In genomic region chr16:19245326-19245925, GRCh38 we compare ENCODE assay signal across 21 cellular contexts. TPM values are rescaled to one million over a fixed set of nuclear protein-coding genes. Genes with fewer than 3 reads are reported as not detected.
A peak's percentile ranks its signal among the peaks of the same experiment; 100 is the strongest.
DNase-seq lines count a peak whose midpoint lies in the region; ATAC-seq, FAIRE-seq and TF ChIP-seq lines count a peak whose summit lies in the region.
"Had no signal": no experiment of that assay in that cellular context is flagged by ENCODE, and none has a peak within 500 bp of the region (broad histone marks: within the 10 kb centered on the region; RNA-seq: fewer than 3 reads in every experiment).

No MANE protein-coding gene starts in this region.

- H3K4me1 ChIP-seq in pancreas (peaks cover 0 to 4% (median 0%) of the 10 kb centered on the region in 3 donors), SK-N-SH (ENCODE audit: control insufficient read depth in 1 of 2, insufficient read depth in 2 of 2, low read depth in 1 of 2, low read length in 1 of 2) (no peaks in the 10 kb centered on the region)
- H3K4me1 ChIP-seq: lower lobe of right lung, parathyroid adenoma, suprapubic skin had no signal

- no peak for FAIRE-seq in pancreas (lab: Jason Lieb, UNC)
- FAIRE-seq: bronchial epithelial cell, K562 had no signal

- no peak overlapping the region for H3K4me3 ChIP-seq in pancreas
- no peak overlapping the region for H3K4me3 ChIP-seq in SK-N-SH (ENCODE audit: low read depth in 2 of 2, low read length in 1 of 2)
- H3K4me3 ChIP-seq: K562, lower lobe of right lung, suprapubic skin had no signal

- CTCF ChIA-PET in SK-N-SH (lab: Yijun Ruan, JAX), result interaction anchor here (0.8 to 1.5 kb wide), 3 partner anchors 11 to 159 kb away, joined by 3 read pairs; no protein-coding TSS in a partner anchor

- DNase-seq in HT-29 (ENCODE audit: low spot score) (peak; percentile 29), NCI-H2081 (lab: John Stamatoyannopoulos, UW) (peak; percentile 38 to 82), NCI-H748 treated with DMSO at 0.1 percent for 48 hours (lab: John Stamatoyannopoulos, UW) (peak; percentile 79), pancreas (peak in 2 of 6 donors; percentile 13 to 26), SK-N-SH (no peak)
- DNase-seq in activated CD4-positive, alpha-beta T cell treated with anti-CD3 and anti-CD28 coated beads for 1 hour, result no peak
- DNase-seq: activated CD8-positive, alpha-beta T cell treated with anti-CD3 and anti-CD28 coated beads for 36 hours; activated T-cell treated with anti-CD3 and anti-CD28 coated beads, Interleukin-2, amount 50 U/mL, for 72 hours; CD8-positive, alpha-beta T cell; lower lobe of right lung; naive B cell; NCI-H1048; stimulated activated CD4-positive, alpha-beta T cell treated with anti-CD3 and anti-CD28 coated beads, Interleukin-4, amount 100 ng/mL, for 24 hours had no signal

- H3K27me3 ChIP-seq in pancreas (no peaks in the 10 kb centered on the region), SK-N-SH (ENCODE audit: insufficient read depth) (no peaks in the 10 kb centered on the region)
- H3K27me3 ChIP-seq: suprapubic skin had no signal

- H3F3A ChIP-seq in SK-N-SH (replicated peaks; ENCODE audit: insufficient read depth), result no peaks in the 10 kb centered on the region

- no peaks in the 10 kb centered on the region for H4K20me1 ChIP-seq in SK-N-SH (ENCODE audit: insufficient read depth)

- no peak overlapping the region for H3K4me2 ChIP-seq in SK-N-SH

- no peaks in the 10 kb centered on the region for H3K9me2 ChIP-seq in SK-N-SH

- H3K79me2 ChIP-seq in SK-N-SH (ENCODE audit: insufficient read depth), result no peaks in the 10 kb centered on the region
- H3K79me2 ChIP-seq: parathyroid adenoma had no signal

- no peak overlapping the region for H2AFZ ChIP-seq in SK-N-SH (ENCODE audit: low read depth)
- H2AFZ ChIP-seq: parathyroid adenoma had no signal

- no peak for TF ChIP-seq RAD21 in SK-N-SH (IDR thresholded peaks at IDR 0.05; ENCODE audit: low read length)

- H3K36me3 ChIP-seq in pancreas (no peaks in the 10 kb centered on the region), SK-N-SH (replicated peaks in 1 of 2; ENCODE audit: control insufficient read depth in 1 of 2, insufficient read depth in 2 of 2, low read length in 1 of 2) (no peaks in the 10 kb centered on the region)
- H3K36me3 ChIP-seq: lower lobe of right lung, suprapubic skin had no signal

- TF ChIP-seq CTCF in pancreas (IDR thresholded peaks at IDR 0.05) (no peak), SK-N-SH (IDR thresholded peaks at IDR 0.05) (no peak)

- intact Hi-C loops in pancreas (cut with DNase I), result no loop called here

- ATAC-seq in pancreas, result peak; percentile 21 to 90 (median 75)
- ATAC-seq in HG03520 (IDR thresholded peaks at IDR 0.05; ENCODE audit: unreplicated experiment), result no peak
- ATAC-seq in HG03442 (IDR thresholded peaks at IDR 0.05; ENCODE audit: unreplicated experiment), result no peak
- ATAC-seq: activated CD8-positive, alpha-beta T cell treated with anti-CD3 and anti-CD28 coated beads for 36 hours; activated T-cell treated with anti-CD3 and anti-CD28 coated beads, Interleukin-2, amount 50 U/mL, for 72 hours; CD8-positive, alpha-beta T cell; esophagus mucosa; K562 had no signal

- no peak overlapping the region for H3K9ac ChIP-seq in SK-N-SH
- H3K9ac ChIP-seq: parathyroid adenoma had no signal

- H3K9me3 ChIP-seq in pancreas (no peaks in the 10 kb centered on the region), SK-N-SH (no peaks in the 10 kb centered on the region)
- H3K9me3 ChIP-seq: lower lobe of right lung, suprapubic skin had no signal

- 56 to 61% methylated on average over 8 of the region's 8 CpGs for WGBS in pancreas, 2 donors
- WGBS in SK-N-SH (ENCODE audit: low lambda C conversion rate), result 52% methylated on average over 8 of the region's 8 CpGs

- H3K27ac ChIP-seq in pancreas, result no peak overlapping the region
- H3K27ac ChIP-seq in SK-N-SH (ENCODE audit: low read depth in 2 of 2, low read length in 1 of 2), result no peak overlapping the region
- H3K27ac ChIP-seq: lower lobe of right lung, parathyroid adenoma, suprapubic skin had no signal

- TF ChIP-seq EP300 in SK-N-SH (IDR thresholded peaks at IDR 0.05; ENCODE audit: borderline replicate concordance in 1 of 2, low read depth in 1 of 2, low read length in 1 of 2), result no peak

- POLR2A ChIA-PET in SK-N-SH (lab: Yijun Ruan, JAX), result no interaction called here

TF ChIP-seq in SK-N-SH, 30 proteins besides CTCF, POLR2A, EP300 and RAD21:
- TF ChIP-seq FOXJ3 (CRISPR knock-in tag; IDR thresholded peaks at IDR 0.05) (no peak), EZH2phosphoT487 (IDR thresholded peaks at IDR 0.05; ENCODE audit: borderline replicate concordance, low read depth) (no peak), TCF12 (IDR thresholded peaks at IDR 0.05) (no peak), FOXM1 (IDR thresholded peaks at IDR 0.05; ENCODE audit: low read depth) (no peak), POLR2AphosphoS5 (IDR thresholded peaks at IDR 0.05; ENCODE audit: low read depth, low read length) (no peak), RXRA (IDR thresholded peaks at IDR 0.05; ENCODE audit: borderline replicate concordance, low read depth) (no peak), TEAD4 (IDR thresholded peaks at IDR 0.05; ENCODE audit: borderline replicate concordance, insufficient read depth) (no peak)
- TF ChIP-seq, protein P1, sequence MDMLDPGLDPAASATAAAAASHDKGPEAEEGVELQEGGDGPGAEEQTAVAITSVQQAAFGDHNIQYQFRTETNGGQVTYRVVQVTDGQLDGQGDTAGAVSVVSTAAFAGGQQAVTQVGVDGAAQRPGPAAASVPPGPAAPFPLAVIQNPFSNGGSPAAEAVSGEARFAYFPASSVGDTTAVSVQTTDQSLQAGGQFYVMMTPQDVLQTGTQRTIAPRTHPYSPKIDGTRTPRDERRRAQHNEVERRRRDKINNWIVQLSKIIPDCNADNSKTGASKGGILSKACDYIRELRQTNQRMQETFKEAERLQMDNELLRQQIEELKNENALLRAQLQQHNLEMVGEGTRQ (IDR thresholded peaks at IDR 0.05; ENCODE audit: borderline replicate concordance, low read depth, low read length), result no peak

RNA-seq across cellular contexts. Expression of gene CLEC19A, which starts 40.1 kb away (rescaled TPM):
- total RNA-seq in HT-29 (2014; rRNA removed; shearing (Covaris generic)), result not detected in 2 replicates
- total RNA-seq in pancreas, result under 1 TPM in 1 of 6 donors, not detected in 5; 0.09 TPM
- polyA plus RNA-seq in pancreas, result not detected
- not detected in 2 replicates for polyA plus RNA-seq in SK-N-SH (2012; rRNA removed)
- not detected in 2 replicates for polyA plus RNA-seq in SK-N-SH (2012; cell fraction: cytosol; rRNA removed)
- not detected in 2 replicates for polyA plus RNA-seq in SK-N-SH (2012; cell fraction: nucleus; rRNA removed)
- total RNA-seq: activated CD8-positive, alpha-beta T cell treated with anti-CD3 and anti-CD28 coated beads for 36 hours; activated T-cell treated with anti-CD3 and anti-CD28 coated beads, Interleukin-2, amount 50 U/mL, for 72 hours; bronchial epithelial cell; CD8-positive, alpha-beta T cell; esophagus mucosa; K562; lower lobe of right lung; skeletal muscle tissue; suprapubic skin had no signal
- polyA plus RNA-seq: K562 had no signal

Comparison
In these comparisons a context has a peak if more than half of its experiments do, and no peak if none do; other contexts are left out.
1. DNase-seq: peak in HT-29 (single experiment), NCI-H2081 (2 of 2) and NCI-H748 treated with DMSO at 0.1 percent for 48 hours (single experiment); none in activated CD4-positive, alpha-beta T cell treated with anti-CD3 and anti-CD28 coated beads for 1 hour (single experiment) and SK-N-SH (single experiment).
2. ATAC-seq: peak in pancreas (4 of 4); none in HG03520 (single experiment) and HG03442 (single experiment).